In genomic region chr12:12107678-12108077, GRCh38 we compare ENCODE assay signal across 28 cellular contexts. TPM values are rescaled to one million over a fixed set of nuclear protein-coding genes. Genes with fewer than 3 reads are reported as not detected.
"Had no signal": no experiment of that assay in that cellular context is flagged by ENCODE, and none has a peak within 500 bp of the region (broad histone marks: within the 10 kb centered on the region; RNA-seq: fewer than 3 reads in every experiment).

No MANE protein-coding gene starts in this region.

- H3K27ac ChIP-seq: adrenal gland, SJSA1 had no signal

- H3K36me3 ChIP-seq: adrenal gland, SJSA1 had no signal

- H3K27ac Mint-ChIP-seq: activated CD8-positive, alpha-beta T cell treated with anti-CD3 and anti-CD28 coated beads for 36 hours; activated naive CD4-positive, alpha-beta T cell treated with anti-CD3 and anti-CD28 coated beads, Interleukin-2, amount 10 ng/mL, durations not matched to agents 7 days and 5 days; activated naive CD8-positive, alpha-beta T cell treated with anti-CD3 and anti-CD28 coated beads for 36 hours; activated T-cell treated with anti-CD3 and anti-CD28 coated beads, Interleukin-2, amount 50 U/mL, for 72 hours; activated T-helper 2 cell treated with anti-CD3 and anti-CD28 coated beads, Interferon-gamma antibody, Interleukin-2, Interleukin-4, amounts not matched to agents 10 μg/mL and 5 μg/mL and 100 μg/mL, durations not matched to agents 14 hours and 24 hours and 36 hours; T-helper 1 cell treated with Interleukin-12 subunit alpha and Interleukin-12 subunit beta and Interleukin-4 antibody, amounts not matched to agents 30 μg/mL and 1 μg/mL, for 36 hours had no signal

- DNase-seq: activated CD4-positive, alpha-beta T cell treated with anti-CD3 and anti-CD28 coated beads for 4 hours; activated CD8-positive, alpha-beta memory T cell treated with anti-CD3 and anti-CD28 coated beads, Interleukin-2, amount 50 U/mL, for 4 hours; activated CD8-positive, alpha-beta T cell treated with anti-CD3 and anti-CD28 coated beads for 36 hours; activated gamma-delta T cell treated with Interleukin-2 at 50 U/mL for 16 hours; activated naive CD4-positive, alpha-beta T cell treated with anti-CD3 and anti-CD28 coated beads, Interleukin-2, amount 10 ng/mL, durations not matched to agents 7 days and 5 days; activated naive CD8-positive, alpha-beta T cell treated with anti-CD3 and anti-CD28 coated beads for 36 hours; activated T-cell treated with anti-CD3 and anti-CD28 coated beads, Interleukin-2, amount 50 U/mL, for 72 hours; adrenal gland; anterior cingulate cortex; cerebellar nuclear complex; Kasumi-1; NCI-H1048; NCI-H146; NCI-H1930; NCI-H2107; NCI-H345; NCI-H510A; NCI-H526 treated with DMSO at 0.1 percent for 48 hours; NCI-H82; RPMI8226 had no signal

- H3K4me1 Mint-ChIP-seq: activated naive CD4-positive, alpha-beta T cell treated with anti-CD3 and anti-CD28 coated beads, Interleukin-2, amount 10 ng/mL, durations not matched to agents 7 days and 5 days; activated naive CD8-positive, alpha-beta T cell treated with anti-CD3 and anti-CD28 coated beads for 36 hours had no signal

- H3K27me3 ChIP-seq: adrenal gland, SJSA1 had no signal

- ATAC-seq: activated CD4-positive, CD25-positive, alpha-beta regulatory T cell treated with anti-CD3 and anti-CD28 coated beads, Interleukin-2, amount 50 U/mL, for 24 hours; activated CD8-positive, alpha-beta T cell treated with anti-CD3 and anti-CD28 coated beads for 36 hours; activated T-cell treated with anti-CD3 and anti-CD28 coated beads, Interleukin-2, amount 50 U/mL, for 72 hours; Right ventricle myocardium inferior; SK-N-SH treated with all-trans-retinoic acid at 6 μM for 48 hours had no signal

- H3K4me3 Mint-ChIP-seq: activated CD8-positive, alpha-beta T cell treated with anti-CD3 and anti-CD28 coated beads for 36 hours; activated naive CD4-positive, alpha-beta T cell treated with anti-CD3 and anti-CD28 coated beads, Interleukin-2, amount 10 ng/mL, durations not matched to agents 7 days and 5 days; activated naive CD8-positive, alpha-beta T cell treated with anti-CD3 and anti-CD28 coated beads for 36 hours; activated T-cell treated with anti-CD3 and anti-CD28 coated beads, Interleukin-2, amount 50 U/mL, for 72 hours; T-helper 1 cell treated with Interleukin-12 subunit alpha and Interleukin-12 subunit beta and Interleukin-4 antibody, amounts not matched to agents 30 μg/mL and 1 μg/mL, for 36 hours had no signal

- H3K4me3 ChIP-seq: adrenal gland, SJSA1 had no signal

- H3K4me1 ChIP-seq: adrenal gland had no signal

- H3K27me3 Mint-ChIP-seq: activated naive CD8-positive, alpha-beta T cell treated with anti-CD3 and anti-CD28 coated beads for 36 hours had no signal

RNA-seq across cellular contexts. Expression of gene BCL2L14, which starts 36.9 kb away (rescaled TPM):
- total RNA-seq: adrenal gland, cardiac septum, OCI-LY7, Right ventricle myocardium inferior, SJSA1 had no signal
- polyA plus RNA-seq: adrenal gland had no signal
